29 cellular contexts compared by ENCODE assay signal in the genomic region with DNA sequence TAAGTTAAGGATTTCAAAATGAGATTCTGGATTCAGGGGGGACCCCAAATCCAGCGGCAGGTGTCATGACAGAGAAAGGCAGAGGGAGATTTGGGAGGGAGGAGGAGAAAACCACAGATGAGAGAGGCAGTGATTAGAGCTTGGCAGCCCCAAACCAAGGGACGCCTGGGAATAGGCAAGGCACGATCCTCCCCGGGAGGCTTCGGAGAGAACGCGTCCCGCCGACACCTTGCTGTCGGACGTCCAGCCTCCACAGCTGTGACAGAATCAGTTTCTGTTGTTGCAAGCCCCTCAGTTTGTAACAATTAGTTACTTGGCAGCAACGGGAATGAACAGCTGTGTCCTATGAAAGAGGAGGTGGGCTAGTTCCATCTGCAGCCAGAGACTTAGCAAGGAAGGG.
"Had no signal": no experiment of that assay in that cellular context is flagged by ENCODE, and none has a peak within 500 bp of the region (broad histone marks: within the 10 kb centered on the region; RNA-seq: fewer than 3 reads in every experiment).

No MANE protein-coding gene starts in this region.

- DNase-seq: activated CD4-positive, alpha-beta memory T cell treated with anti-CD3 and anti-CD28 coated beads, Interleukin-2, amount 10 ng/mL, durations not matched to agents 7 days and 5 days; activated CD4-positive, alpha-beta T cell treated with anti-CD3 and anti-CD28 coated beads for 36 hours; activated CD4-positive, alpha-beta T cell treated with anti-CD3 and anti-CD28 coated beads, Interleukin-2, amount 50 U/mL, for 1 hour; activated CD8-positive, alpha-beta memory T cell treated with anti-CD3 and anti-CD28 coated beads for 24 hours; activated CD8-positive, alpha-beta memory T cell treated with anti-CD3 and anti-CD28 coated beads, Interleukin-2, amount 10 ng/mL, durations not matched to agents 7 days and 5 days; activated CD8-positive, alpha-beta memory T cell treated with anti-CD3 and anti-CD28 coated beads, Interleukin-2, amount 50 U/mL, for 48 hours; activated effector memory CD4-positive, alpha-beta T cell treated with Interleukin-2 at 50 U/mL for 16 hours; activated naive CD4-positive, alpha-beta T cell treated with anti-CD3 and anti-CD28 coated beads, Interleukin-2, amount 10 ng/mL, durations not matched to agents 7 days and 5 days; activated naive CD8-positive, alpha-beta T cell treated with anti-CD3 and anti-CD28 coated beads, Interleukin-2, amount 10 ng/mL, durations not matched to agents 7 days and 5 days; activated T-cell treated with anti-CD3 and anti-CD28 coated beads, Interleukin-2, amount 50 U/mL, for 48 hours; amygdala; NCI-H1105; NCI-H1417 treated with DMSO at 0.1 percent for 48 hours; NCI-H187 treated with DMSO at 0.1 percent for 48 hours; NCI-H2081; NCI-H2171 treated with DMSO at 0.1 percent for 48 hours; NCI-H2227 treated with DMSO at 0.1 percent for 48 hours; NCI-H446; NCI-H510A treated with DMSO at 0.1 percent for 48 hours; NCI-H526 treated with DMSO at 0.1 percent for 48 hours; NCI-H774; SHP77; SJCRH30 had no signal

- H3K4me3 Mint-ChIP-seq: activated CD4-positive, alpha-beta memory T cell treated with anti-CD3 and anti-CD28 coated beads, Interleukin-2, amount 10 ng/mL, durations not matched to agents 7 days and 5 days; activated CD4-positive, alpha-beta T cell treated with anti-CD3 and anti-CD28 coated beads for 36 hours; activated CD8-positive, alpha-beta memory T cell treated with anti-CD3 and anti-CD28 coated beads, Interleukin-2, amount 10 ng/mL, durations not matched to agents 7 days and 5 days; activated naive CD4-positive, alpha-beta T cell treated with anti-CD3 and anti-CD28 coated beads, Interleukin-2, amount 10 ng/mL, durations not matched to agents 7 days and 5 days; activated naive CD8-positive, alpha-beta T cell treated with anti-CD3 and anti-CD28 coated beads, Interleukin-2, amount 10 ng/mL, durations not matched to agents 7 days and 5 days; T-helper 2 cell treated with Interferon-gamma antibody and Interleukin-4, amounts not matched to agents 5 μg/mL and 100 μg/mL, for 36 hours; WTC11 had no signal

- H3K36me3 ChIP-seq: ascending aorta, breast epithelium, SJCRH30 had no signal

- H3K4me1 Mint-ChIP-seq: activated CD8-positive, alpha-beta memory T cell treated with anti-CD3 and anti-CD28 coated beads, Interleukin-2, amount 10 ng/mL, durations not matched to agents 7 days and 5 days had no signal

- H3K27me3 ChIP-seq: ascending aorta had no signal

- H3K9me3 ChIP-seq: ascending aorta, breast epithelium, SJCRH30 had no signal

- H3K36me3 Mint-ChIP-seq: activated CD8-positive, alpha-beta memory T cell treated with anti-CD3 and anti-CD28 coated beads, Interleukin-2, amount 10 ng/mL, durations not matched to agents 7 days and 5 days; activated naive CD4-positive, alpha-beta T cell treated with anti-CD3 and anti-CD28 coated beads, Interleukin-2, amount 10 ng/mL, durations not matched to agents 7 days and 5 days; activated naive CD8-positive, alpha-beta T cell treated with anti-CD3 and anti-CD28 coated beads, Interleukin-2, amount 10 ng/mL, durations not matched to agents 7 days and 5 days; WTC11 had no signal

- H3K4me3 ChIP-seq: ascending aorta, breast epithelium, K562, SJCRH30, SK-N-MC had no signal

- H3K4me1 ChIP-seq: ascending aorta, breast epithelium had no signal

- H3K9me3 Mint-ChIP-seq: activated CD4-positive, alpha-beta memory T cell treated with anti-CD3 and anti-CD28 coated beads, Interleukin-2, amount 10 ng/mL, durations not matched to agents 7 days and 5 days; activated naive CD4-positive, alpha-beta T cell treated with anti-CD3 and anti-CD28 coated beads, Interleukin-2, amount 10 ng/mL, durations not matched to agents 7 days and 5 days; activated naive CD8-positive, alpha-beta T cell treated with anti-CD3 and anti-CD28 coated beads, Interleukin-2, amount 10 ng/mL, durations not matched to agents 7 days and 5 days; T-helper 2 cell treated with Interferon-gamma antibody and Interleukin-4, amounts not matched to agents 5 μg/mL and 100 μg/mL, for 36 hours; WTC11 had no signal

- H3K27me3 Mint-ChIP-seq: activated CD4-positive, alpha-beta memory T cell treated with anti-CD3 and anti-CD28 coated beads, Interleukin-2, amount 10 ng/mL, durations not matched to agents 7 days and 5 days; activated CD4-positive, alpha-beta T cell treated with anti-CD3 and anti-CD28 coated beads for 36 hours; activated CD8-positive, alpha-beta memory T cell treated with anti-CD3 and anti-CD28 coated beads, Interleukin-2, amount 10 ng/mL, durations not matched to agents 7 days and 5 days; activated naive CD8-positive, alpha-beta T cell treated with anti-CD3 and anti-CD28 coated beads, Interleukin-2, amount 10 ng/mL, durations not matched to agents 7 days and 5 days had no signal

- H3K27ac ChIP-seq: ascending aorta, breast epithelium, SJCRH30, SK-N-MC had no signal

- H3K27ac Mint-ChIP-seq: activated CD4-positive, alpha-beta memory T cell treated with anti-CD3 and anti-CD28 coated beads, Interleukin-2, amount 10 ng/mL, durations not matched to agents 7 days and 5 days; activated CD4-positive, alpha-beta T cell treated with anti-CD3 and anti-CD28 coated beads for 36 hours; activated CD8-positive, alpha-beta memory T cell treated with anti-CD3 and anti-CD28 coated beads, Interleukin-2, amount 10 ng/mL, durations not matched to agents 7 days and 5 days; activated naive CD4-positive, alpha-beta T cell treated with anti-CD3 and anti-CD28 coated beads, Interleukin-2, amount 10 ng/mL, durations not matched to agents 7 days and 5 days; activated naive CD8-positive, alpha-beta T cell treated with anti-CD3 and anti-CD28 coated beads, Interleukin-2, amount 10 ng/mL, durations not matched to agents 7 days and 5 days; T-helper 2 cell treated with Interferon-gamma antibody and Interleukin-4, amounts not matched to agents 5 μg/mL and 100 μg/mL, for 36 hours; WTC11 had no signal
